8 cellular contexts compared by ENCODE assay signal in the genomic region with DNA sequence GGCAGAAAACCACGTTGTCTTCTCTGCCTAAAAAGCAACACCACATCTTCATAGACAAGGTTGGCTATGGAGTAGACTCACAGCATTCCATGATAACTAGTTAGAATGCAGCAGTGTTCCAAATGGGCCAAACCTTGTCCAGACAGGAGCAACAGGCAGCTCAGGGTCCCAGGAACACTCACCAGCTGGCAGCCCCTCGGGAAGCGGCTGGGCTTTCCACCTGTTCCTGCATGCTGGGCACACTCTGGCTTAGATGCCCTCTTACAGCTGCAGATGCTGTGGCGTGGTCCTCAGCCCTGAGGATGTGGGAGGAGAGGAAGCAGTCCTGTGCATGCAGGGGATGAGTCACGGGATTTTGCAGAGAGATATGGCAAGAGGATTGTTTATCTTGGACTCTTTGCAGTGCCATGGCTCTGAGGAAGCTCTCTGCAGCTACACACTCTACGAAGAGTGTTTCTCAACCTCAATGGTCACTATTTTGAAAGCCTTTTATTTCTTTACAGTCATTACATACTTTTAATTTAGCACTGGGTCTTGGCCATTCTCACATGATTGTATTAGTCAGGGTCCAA. TPM values are rescaled to one million over a fixed set of nuclear protein-coding genes. Genes with fewer than 3 reads are reported as not detected.
A peak's percentile ranks its signal among the peaks of the same experiment; 100 is the strongest.
DNase-seq lines count a peak whose midpoint lies in the region; ATAC-seq and TF ChIP-seq lines count a peak whose summit lies in the region.

No MANE protein-coding gene starts in this region.

- peaks cover 99% of the 10 kb centered on the region for H3K79me2 ChIP-seq in DND-41 (ENCODE audit: insufficient read depth, low read length)

- TF ChIP-seq CTCF in DND-41 (IDR thresholded peaks at IDR 0.05; ENCODE audit: borderline replicate concordance, extremely low read depth, low read length, poor library complexity, severe bottlenecking) (no peak), astrocyte of the spinal cord (IDR thresholded peaks at IDR 0.05; ENCODE audit: low read depth, low read length) (no peak), left lung (IDR thresholded peaks at IDR 0.05) (no peak)

- H3K9me3 ChIP-seq in DND-41 (ENCODE audit: insufficient read depth, low read length, severe bottlenecking) (no peaks in the 10 kb centered on the region), left lung (no peaks in the 10 kb centered on the region)

- H3K4me2 ChIP-seq in DND-41 (ENCODE audit: insufficient read depth, low read length), result no peak overlapping the region; the same call in 1 of the 2 replicates

- H3K36me3 ChIP-seq in DND-41 (ENCODE audit: insufficient read depth, low read length), result peaks cover 95% of the 10 kb centered on the region
- H3K36me3 ChIP-seq in left lung, result peaks cover 0 to 17% of the 10 kb centered on the region in 2 donors

- no peak overlapping the region for H2AFZ ChIP-seq in DND-41 (ENCODE audit: low read depth, low read length)

- H3K4me3 ChIP-seq in DND-41 (ENCODE audit: low read depth in 1 of 2, low read length in 2 of 2), result no peak overlapping the region
- no peak overlapping the region for H3K4me3 ChIP-seq in astrocyte of the spinal cord (ENCODE audit: low read depth, low read length)
- no peak overlapping the region for H3K4me3 ChIP-seq in left lung

- H4K20me1 ChIP-seq in DND-41 (ENCODE audit: insufficient read depth, low read length), result peaks cover 82% of the 10 kb centered on the region

- in situ Hi-C loops in astrocyte of the spinal cord (cut with HindIII; ENCODE audit: low sequenced_read_pairs), result no loop called here

- H3K9ac ChIP-seq in DND-41 (ENCODE audit: low read depth, low read length), result no peak overlapping the region

- DNase-seq in DND-41, result peak; percentile 24
- DNase-seq in NCI-H2196 (lab: John Stamatoyannopoulos, UW; ENCODE audit: unreplicated experiment), result peak; percentile 85
- DNase-seq in astrocyte of the spinal cord (ENCODE audit: low read depth, low spot score), result peak; percentile 97
- peak in 1 of 2 donors; percentile 69 for DNase-seq in left lung
- DNase-seq in stimulated activated CD4-positive, alpha-beta T cell treated with anti-CD3 and anti-CD28 coated beads, Interleukin-12 subunit alpha, Interleukin-12 subunit beta, amount 100 ng/mL, for 4 hours, result no peak
- no peak for DNase-seq in germinal center (ENCODE audit: low spot score)

- H3K4me1 ChIP-seq in DND-41 (ENCODE audit: insufficient read depth, low read length), result peaks cover 27% of the 10 kb centered on the region
- H3K4me1 ChIP-seq in left lung, result peaks cover 0 to 81% of the 10 kb centered on the region in 2 donors

- peak overlapping the region; percentile 53 for H3K27ac ChIP-seq in DND-41 (ENCODE audit: low read length)
- peak overlapping the region in 1 of 2 donors; percentile 69 for H3K27ac ChIP-seq in left lung

- ATAC-seq in DND-41 (ENCODE audit: insufficient read depth, low read depth) (peak; percentile 54), left lung (peak; percentile 92), GM21447 (IDR thresholded peaks at IDR 0.05; ENCODE audit: unreplicated experiment) (no peak), GM21717 (IDR thresholded peaks at IDR 0.05; ENCODE audit: unreplicated experiment) (no peak)

- H3K27me3 ChIP-seq in DND-41 (ENCODE audit: insufficient read depth, low read length, poor library complexity), result no peaks in the 10 kb centered on the region
- no peaks in the 10 kb centered on the region for H3K27me3 ChIP-seq in left lung

- intact Hi-C loops in left lung (cut with DNase I), result no loop called here

RNA-seq across cellular contexts. Expression of gene NRROS, which starts 11.3 kb away (rescaled TPM):
- total RNA-seq in left lung, result 10 to 100 TPM; 12.3 to 21.8 TPM

Comparison
In these comparisons a context has a peak if more than half of its experiments do, and no peak if none do; other contexts are left out.
1. ATAC-seq: peak in DND-41 (single experiment) and left lung (single experiment); none in GM21447 (single experiment) and GM21717 (single experiment).
2. DNase-seq: peak in DND-41 (single experiment), NCI-H2196 (single experiment) and astrocyte of the spinal cord (single experiment); none in stimulated activated CD4-positive, alpha-beta T cell treated with anti-CD3 and anti-CD28 coated beads, Interleukin-12 subunit alpha, Interleukin-12 subunit beta, amount 100 ng/mL, for 4 hours (single experiment) and germinal center (single experiment).